Comparison of ENCODE assay signal across 11 cellular contexts in the genomic region with DNA sequence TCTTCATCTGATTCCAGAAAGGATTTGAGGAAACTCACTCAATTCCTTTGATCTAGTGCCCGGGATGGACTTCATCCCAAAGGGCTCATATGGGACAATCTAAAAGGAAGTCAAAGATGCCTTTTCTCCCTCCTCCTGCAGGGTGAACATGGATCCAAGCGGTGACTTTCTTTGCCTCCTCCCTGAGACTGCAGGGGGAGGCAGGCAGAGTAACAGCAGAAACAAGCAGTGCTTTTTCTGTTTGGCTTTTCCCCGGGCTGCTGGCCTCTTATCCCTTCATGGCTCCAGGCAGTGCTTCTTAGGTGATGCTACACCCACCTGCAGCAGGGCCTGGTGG. TPM values are rescaled to one million over a fixed set of nuclear protein-coding genes. Genes with fewer than 3 reads are reported as not detected.
DNase-seq lines count a peak whose midpoint lies in the region; ATAC-seq and TF ChIP-seq lines count a peak whose summit lies in the region.
"Had no signal": no experiment of that assay in that cellular context is flagged by ENCODE, and none has a peak within 500 bp of the region (broad histone marks: within the 10 kb centered on the region; RNA-seq: fewer than 3 reads in every experiment).

No MANE protein-coding gene starts in this region.

- no peaks in the 10 kb centered on the region for H3K4me1 ChIP-seq in foreskin keratinocyte

- TF ChIP-seq CTCF in foreskin keratinocyte (conservative IDR thresholded peaks at IDR 0.05) = peak; percentile 10

- H3K27me3 ChIP-seq in foreskin keratinocyte = no peaks in the 10 kb centered on the region

- intact Hi-C loops in posterior cingulate gyrus (cut with DNase I) = no loop called here

- no peak overlapping the region for H3K27ac ChIP-seq in foreskin keratinocyte
- H3K27ac ChIP-seq: neutrophil, thoracic aorta had no signal

- DNase-seq in SHP77 (lab: John Stamatoyannopoulos, UW) = peak; percentile 51
- no peak for DNase-seq in SHP77 treated with DMSO at 0.1 percent for 48 hours (lab: John Stamatoyannopoulos, UW)
- DNase-seq in NCI-H510A treated with DMSO at 0.1 percent for 48 hours (lab: John Stamatoyannopoulos, UW) = peak; percentile 96
- no peak for DNase-seq in foreskin keratinocyte
- DNase-seq in OCI-M1 (lab: John Stamatoyannopoulos, UW) = no peak
- DNase-seq in posterior cingulate gyrus = no peak
- DNase-seq in D341Med (ENCODE audit: low spot score) = no peak
- DNase-seq: activated naive CD8-positive, alpha-beta T cell treated with anti-CD3 and anti-CD28 coated beads, Interleukin-2, amount 50 U/mL, for 24 hours had no signal

- peak; percentile 18 for ATAC-seq in foreskin keratinocyte
- no peak for ATAC-seq in HG03378 (IDR thresholded peaks at IDR 0.05; ENCODE audit: unreplicated experiment)

RNA-seq across cellular contexts. Expression of a gene that starts 10.0 kb away (rescaled TPM):
- total RNA-seq in foreskin keratinocyte = 24.3 and 24.5 TPM in 2 replicates
- 9.4 and 10.1 TPM in 2 replicates for polyA plus RNA-seq in foreskin keratinocyte

Comparison
In these comparisons a context has a peak if more than half of its experiments do, and no peak if none do; other contexts are left out.
1. DNase-seq: peak in SHP77 (2 of 2) and NCI-H510A treated with DMSO at 0.1 percent for 48 hours (single experiment); none in SHP77 treated with DMSO at 0.1 percent for 48 hours (single experiment), foreskin keratinocyte (0 of 2), OCI-M1 (single experiment), posterior cingulate gyrus (0 of 10) and D341Med (single experiment).